ENCODE assay signal across 1 cellular context in the genomic region with DNA sequence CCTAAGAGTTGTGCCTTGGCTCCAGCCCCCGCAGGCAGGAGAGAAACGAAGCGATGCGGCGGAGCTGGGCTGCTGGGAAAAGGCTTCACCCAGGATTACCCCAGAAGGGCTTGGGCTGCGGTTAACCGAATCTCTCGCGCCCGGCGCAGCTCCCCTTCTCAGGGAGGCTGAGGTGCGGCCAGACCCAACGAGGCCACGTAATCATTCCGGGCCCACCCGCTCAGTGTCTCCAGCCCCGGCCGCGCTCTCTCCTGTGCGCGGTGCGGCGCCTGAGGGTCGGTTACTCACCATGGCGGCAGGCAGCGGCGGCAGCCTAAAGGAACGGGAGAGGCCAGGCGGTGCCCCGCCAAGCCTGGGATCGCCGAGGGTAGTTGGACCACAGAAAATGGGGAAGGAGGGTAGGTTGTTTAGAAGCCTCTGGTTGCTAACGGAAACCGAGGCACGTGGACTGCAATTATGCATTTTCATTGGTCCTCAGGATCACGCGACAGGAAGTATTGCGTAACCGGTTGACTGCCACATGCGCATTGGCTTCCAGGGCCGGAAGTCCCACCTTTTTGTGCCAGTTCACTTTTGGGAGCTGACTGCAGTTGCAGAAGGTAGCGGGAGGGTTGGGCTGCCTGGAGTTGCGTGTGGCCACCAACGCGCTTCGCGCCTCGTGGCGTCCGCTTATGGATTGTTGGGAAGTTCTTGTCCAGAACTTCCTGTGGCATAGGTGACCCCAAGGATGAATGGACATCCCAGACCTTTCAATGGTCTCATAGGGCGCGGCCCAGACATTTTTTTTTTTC.
TF ChIP-seq lines count a peak whose summit lies in the region.

A gene with protein sequence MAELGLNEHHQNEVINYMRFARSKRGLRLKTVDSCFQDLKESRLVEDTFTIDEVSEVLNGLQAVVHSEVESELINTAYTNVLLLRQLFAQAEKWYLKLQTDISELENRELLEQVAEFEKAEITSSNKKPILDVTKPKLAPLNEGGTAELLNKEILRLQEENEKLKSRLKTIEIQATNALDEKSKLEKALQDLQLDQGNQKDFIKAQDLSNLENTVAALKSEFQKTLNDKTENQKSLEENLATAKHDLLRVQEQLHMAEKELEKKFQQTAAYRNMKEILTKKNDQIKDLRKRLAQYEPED (minus strand): TSS at position 419 of the 791 bp plus-strand sequence. CDS start 128 bp downstream, at position 291.

TF ChIP-seq in HepG2, 621 proteins besides CTCF, POLR2A, EP300 and RAD21 (continued from another document and continues in another):
- TF ChIP-seq ZNF687 (CRISPR knock-in tag; IDR thresholded peaks at IDR 0.05) (peak; percentile 88), KLF13 (CRISPR knock-in tag; IDR thresholded peaks at IDR 0.05) (no peak), ZFP82 (CRISPR knock-in tag; IDR thresholded peaks at IDR 0.05; ENCODE audit: borderline replicate concordance) (no peak; the same call in 1 of the 2 replicates), HDAC1 (CRISPR knock-in tag; IDR thresholded peaks at IDR 0.05) (peak; percentile 97), ZC3H4 (CRISPR knock-in tag; IDR thresholded peaks at IDR 0.05; ENCODE audit: borderline replicate concordance) (no peak), ZNF652 (CRISPR knock-in tag; IDR thresholded peaks at IDR 0.05; ENCODE audit: borderline replicate concordance, low read depth) (no peak), CBX1 (IDR thresholded peaks at IDR 0.05; ENCODE audit: low read depth) (peak; percentile 98), NBN (conservative IDR thresholded peaks at IDR 0.05) (no peak), EHMT2 (IDR thresholded peaks at IDR 0.05; ENCODE audit: borderline replicate concordance, low read depth, low read length) (peak; percentile 96; the same call in 1 of the 2 replicates), ZNF17 (CRISPR knock-in tag; IDR thresholded peaks at IDR 0.05) (no peak), RFX1 (IDR thresholded peaks at IDR 0.05) (peak; percentile 93), ZFP36L2 (CRISPR knock-in tag; IDR thresholded peaks at IDR 0.05) (no peak), SNAPC2 (CRISPR knock-in tag; IDR thresholded peaks at IDR 0.05) (0 out of 2 replicates have a peak, but pooled peaks have one; percentile 16), ZSCAN31 (CRISPR knock-in tag; IDR thresholded peaks at IDR 0.05; ENCODE audit: low read depth) (0 out of 2 replicates have a peak, but pooled peaks have one; percentile 76), NFYC (CRISPR knock-in tag; IDR thresholded peaks at IDR 0.05) (peak; percentile 99), TAF15 (IDR thresholded peaks at IDR 0.05; ENCODE audit: low read depth, low read length, poor library complexity, severe bottlenecking) (no peak), NCOR1 (IDR thresholded peaks at IDR 0.05; ENCODE audit: borderline replicate concordance, low read length) (no peak), ZNF790 (CRISPR knock-in tag; IDR thresholded peaks at IDR 0.05; ENCODE audit: borderline replicate concordance) (no peak), GATAD1 (CRISPR knock-in tag; IDR thresholded peaks at IDR 0.05) (peak; percentile 90), ZNF225 (CRISPR knock-in tag; IDR thresholded peaks at IDR 0.05) (peak; percentile 81; the same call in 1 of the 2 replicates), PAX8 (CRISPR knock-in tag; IDR thresholded peaks at IDR 0.05; ENCODE audit: borderline replicate concordance) (no peak), FOXO1 (CRISPR knock-in tag; IDR thresholded peaks at IDR 0.05) (no peak), ATF3 (CRISPR knock-in tag; IDR thresholded peaks at IDR 0.05) (0 out of 2 replicates have a peak, but pooled peaks have one; percentile 8), CSRNP1 (CRISPR knock-in tag; IDR thresholded peaks at IDR 0.05) (peak; percentile 70; the same call in 1 of the 2 replicates), ZNF24 (IDR thresholded peaks at IDR 0.05) (no peak), ZBTB21 (CRISPR knock-in tag; IDR thresholded peaks at IDR 0.05) (no peak), BRCA1 (CRISPR knock-in tag; IDR thresholded peaks at IDR 0.05) (peak; percentile 48; the same call in 1 of the 2 replicates), HOXA7 (CRISPR knock-in tag; IDR thresholded peaks at IDR 0.05) (no peak), ZFX (CRISPR knock-in tag; IDR thresholded peaks at IDR 0.05; ENCODE audit: low read depth) (peak; percentile 84), CHD2 (IDR thresholded peaks at IDR 0.05; ENCODE audit: low read depth, low read length) (no peak)
- TF ChIP-seq, protein P1, sequence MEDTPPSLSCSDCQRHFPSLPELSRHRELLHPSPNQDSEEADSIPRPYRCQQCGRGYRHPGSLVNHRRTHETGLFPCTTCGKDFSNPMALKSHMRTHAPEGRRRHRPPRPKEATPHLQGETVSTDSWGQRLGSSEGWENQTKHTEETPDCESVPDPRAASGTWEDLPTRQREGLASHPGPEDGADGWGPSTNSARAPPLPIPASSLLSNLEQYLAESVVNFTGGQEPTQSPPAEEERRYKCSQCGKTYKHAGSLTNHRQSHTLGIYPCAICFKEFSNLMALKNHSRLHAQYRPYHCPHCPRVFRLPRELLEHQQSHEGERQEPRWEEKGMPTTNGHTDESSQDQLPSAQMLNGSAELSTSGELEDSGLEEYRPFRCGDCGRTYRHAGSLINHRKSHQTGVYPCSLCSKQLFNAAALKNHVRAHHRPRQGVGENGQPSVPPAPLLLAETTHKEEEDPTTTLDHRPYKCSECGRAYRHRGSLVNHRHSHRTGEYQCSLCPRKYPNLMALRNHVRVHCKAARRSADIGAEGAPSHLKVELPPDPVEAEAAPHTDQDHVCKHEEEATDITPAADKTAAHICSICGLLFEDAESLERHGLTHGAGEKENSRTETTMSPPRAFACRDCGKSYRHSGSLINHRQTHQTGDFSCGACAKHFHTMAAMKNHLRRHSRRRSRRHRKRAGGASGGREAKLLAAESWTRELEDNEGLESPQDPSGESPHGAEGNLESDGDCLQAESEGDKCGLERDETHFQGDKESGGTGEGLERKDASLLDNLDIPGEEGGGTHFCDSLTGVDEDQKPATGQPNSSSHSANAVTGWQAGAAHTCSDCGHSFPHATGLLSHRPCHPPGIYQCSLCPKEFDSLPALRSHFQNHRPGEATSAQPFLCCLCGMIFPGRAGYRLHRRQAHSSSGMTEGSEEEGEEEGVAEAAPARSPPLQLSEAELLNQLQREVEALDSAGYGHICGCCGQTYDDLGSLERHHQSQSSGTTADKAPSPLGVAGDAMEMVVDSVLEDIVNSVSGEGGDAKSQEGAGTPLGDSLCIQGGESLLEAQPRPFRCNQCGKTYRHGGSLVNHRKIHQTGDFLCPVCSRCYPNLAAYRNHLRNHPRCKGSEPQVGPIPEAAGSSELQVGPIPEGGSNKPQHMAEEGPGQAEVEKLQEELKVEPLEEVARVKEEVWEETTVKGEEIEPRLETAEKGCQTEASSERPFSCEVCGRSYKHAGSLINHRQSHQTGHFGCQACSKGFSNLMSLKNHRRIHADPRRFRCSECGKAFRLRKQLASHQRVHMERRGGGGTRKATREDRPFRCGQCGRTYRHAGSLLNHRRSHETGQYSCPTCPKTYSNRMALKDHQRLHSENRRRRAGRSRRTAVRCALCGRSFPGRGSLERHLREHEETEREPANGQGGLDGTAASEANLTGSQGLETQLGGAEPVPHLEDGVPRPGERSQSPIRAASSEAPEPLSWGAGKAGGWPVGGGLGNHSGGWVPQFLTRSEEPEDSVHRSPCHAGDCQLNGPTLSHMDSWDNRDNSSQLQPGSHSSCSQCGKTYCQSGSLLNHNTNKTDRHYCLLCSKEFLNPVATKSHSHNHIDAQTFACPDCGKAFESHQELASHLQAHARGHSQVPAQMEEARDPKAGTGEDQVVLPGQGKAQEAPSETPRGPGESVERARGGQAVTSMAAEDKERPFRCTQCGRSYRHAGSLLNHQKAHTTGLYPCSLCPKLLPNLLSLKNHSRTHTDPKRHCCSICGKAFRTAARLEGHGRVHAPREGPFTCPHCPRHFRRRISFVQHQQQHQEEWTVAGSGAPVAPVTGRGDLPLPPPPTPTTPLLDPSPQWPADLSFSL (CRISPR knock-in tag; IDR thresholded peaks at IDR 0.05) = no peak
- TF ChIP-seq, protein P2, sequence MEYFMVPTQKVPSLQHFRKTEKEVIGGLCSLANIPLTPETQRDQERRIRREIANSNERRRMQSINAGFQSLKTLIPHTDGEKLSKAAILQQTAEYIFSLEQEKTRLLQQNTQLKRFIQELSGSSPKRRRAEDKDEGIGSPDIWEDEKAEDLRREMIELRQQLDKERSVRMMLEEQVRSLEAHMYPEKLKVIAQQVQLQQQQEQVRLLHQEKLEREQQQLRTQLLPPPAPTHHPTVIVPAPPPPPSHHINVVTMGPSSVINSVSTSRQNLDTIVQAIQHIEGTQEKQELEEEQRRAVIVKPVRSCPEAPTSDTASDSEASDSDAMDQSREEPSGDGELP (IDR thresholded peaks at IDR 0.05; ENCODE audit: borderline replicate concordance, low read depth) = no peak
- TF ChIP-seq, protein P3, sequence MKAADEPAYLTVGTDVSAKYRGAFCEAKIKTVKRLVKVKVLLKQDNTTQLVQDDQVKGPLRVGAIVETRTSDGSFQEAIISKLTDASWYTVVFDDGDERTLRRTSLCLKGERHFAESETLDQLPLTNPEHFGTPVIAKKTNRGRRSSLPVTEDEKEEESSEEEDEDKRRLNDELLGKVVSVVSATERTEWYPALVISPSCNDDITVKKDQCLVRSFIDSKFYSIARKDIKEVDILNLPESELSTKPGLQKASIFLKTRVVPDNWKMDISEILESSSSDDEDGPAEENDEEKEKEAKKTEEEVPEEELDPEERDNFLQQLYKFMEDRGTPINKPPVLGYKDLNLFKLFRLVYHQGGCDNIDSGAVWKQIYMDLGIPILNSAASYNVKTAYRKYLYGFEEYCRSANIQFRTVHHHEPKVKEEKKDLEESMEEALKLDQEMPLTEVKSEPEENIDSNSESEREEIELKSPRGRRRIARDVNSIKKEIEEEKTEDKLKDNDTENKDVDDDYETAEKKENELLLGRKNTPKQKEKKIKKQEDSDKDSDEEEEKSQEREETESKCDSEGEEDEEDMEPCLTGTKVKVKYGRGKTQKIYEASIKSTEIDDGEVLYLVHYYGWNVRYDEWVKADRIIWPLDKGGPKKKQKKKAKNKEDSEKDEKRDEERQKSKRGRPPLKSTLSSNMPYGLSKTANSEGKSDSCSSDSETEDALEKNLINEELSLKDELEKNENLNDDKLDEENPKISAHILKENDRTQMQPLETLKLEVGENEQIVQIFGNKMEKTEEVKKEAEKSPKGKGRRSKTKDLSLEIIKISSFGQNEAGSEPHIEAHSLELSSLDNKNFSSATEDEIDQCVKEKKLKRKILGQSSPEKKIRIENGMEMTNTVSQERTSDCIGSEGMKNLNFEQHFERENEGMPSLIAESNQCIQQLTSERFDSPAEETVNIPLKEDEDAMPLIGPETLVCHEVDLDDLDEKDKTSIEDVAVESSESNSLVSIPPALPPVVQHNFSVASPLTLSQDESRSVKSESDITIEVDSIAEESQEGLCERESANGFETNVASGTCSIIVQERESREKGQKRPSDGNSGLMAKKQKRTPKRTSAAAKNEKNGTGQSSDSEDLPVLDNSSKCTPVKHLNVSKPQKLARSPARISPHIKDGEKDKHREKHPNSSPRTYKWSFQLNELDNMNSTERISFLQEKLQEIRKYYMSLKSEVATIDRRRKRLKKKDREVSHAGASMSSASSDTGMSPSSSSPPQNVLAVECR (CRISPR knock-in tag; IDR thresholded peaks at IDR 0.05; ENCODE audit: borderline replicate concordance) = peak; percentile 99
- TF ChIP-seq, protein P4, sequence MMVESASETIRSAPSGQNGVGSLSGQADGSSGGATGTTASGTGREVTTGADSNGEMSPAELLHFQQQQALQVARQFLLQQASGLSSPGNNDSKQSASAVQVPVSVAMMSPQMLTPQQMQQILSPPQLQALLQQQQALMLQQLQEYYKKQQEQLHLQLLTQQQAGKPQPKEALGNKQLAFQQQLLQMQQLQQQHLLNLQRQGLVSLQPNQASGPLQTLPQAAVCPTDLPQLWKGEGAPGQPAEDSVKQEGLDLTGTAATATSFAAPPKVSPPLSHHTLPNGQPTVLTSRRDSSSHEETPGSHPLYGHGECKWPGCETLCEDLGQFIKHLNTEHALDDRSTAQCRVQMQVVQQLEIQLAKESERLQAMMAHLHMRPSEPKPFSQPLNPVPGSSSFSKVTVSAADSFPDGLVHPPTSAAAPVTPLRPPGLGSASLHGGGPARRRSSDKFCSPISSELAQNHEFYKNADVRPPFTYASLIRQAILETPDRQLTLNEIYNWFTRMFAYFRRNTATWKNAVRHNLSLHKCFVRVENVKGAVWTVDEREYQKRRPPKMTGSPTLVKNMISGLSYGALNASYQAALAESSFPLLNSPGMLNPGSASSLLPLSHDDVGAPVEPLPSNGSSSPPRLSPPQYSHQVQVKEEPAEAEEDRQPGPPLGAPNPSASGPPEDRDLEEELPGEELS (CRISPR knock-in tag; IDR thresholded peaks at IDR 0.05) = 0 out of 2 replicates have a peak, but pooled peaks have one; percentile 15
